1 cellular context compared by ENCODE assay signal in the genomic region with DNA sequence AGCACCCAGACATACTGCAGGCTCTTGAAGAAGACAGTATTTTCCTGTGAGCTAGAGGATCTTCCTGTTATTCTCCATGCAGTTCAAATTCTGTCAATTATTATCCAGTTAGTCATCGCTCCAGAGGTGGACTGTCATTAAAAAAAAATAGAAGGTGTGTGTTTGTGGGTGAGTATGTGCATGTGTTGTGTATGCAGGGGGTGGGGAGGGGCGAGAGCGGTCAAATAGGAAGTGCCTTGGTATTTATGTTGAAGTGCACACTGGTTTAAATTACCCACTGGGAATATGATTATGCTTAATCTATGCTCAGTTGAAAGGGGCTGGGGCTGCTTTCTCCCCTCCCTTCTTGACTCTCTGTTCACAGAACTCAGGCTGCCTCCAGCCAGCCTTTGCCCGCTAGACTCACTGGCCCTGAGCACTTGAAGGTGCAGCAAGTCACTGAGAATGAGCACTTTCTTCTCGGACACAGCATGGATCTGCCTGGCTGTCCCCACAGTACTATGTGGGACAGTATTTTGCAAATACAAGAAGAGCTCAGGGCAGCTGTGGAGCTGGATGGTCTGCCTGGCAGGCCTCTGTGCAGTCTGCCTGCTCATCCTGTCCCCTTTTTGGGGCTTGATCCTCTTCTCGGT.
A peak's percentile ranks its signal among the peaks of the same experiment; 100 is the strongest.
TF ChIP-seq lines count a peak whose summit lies in the region.

A gene with protein sequence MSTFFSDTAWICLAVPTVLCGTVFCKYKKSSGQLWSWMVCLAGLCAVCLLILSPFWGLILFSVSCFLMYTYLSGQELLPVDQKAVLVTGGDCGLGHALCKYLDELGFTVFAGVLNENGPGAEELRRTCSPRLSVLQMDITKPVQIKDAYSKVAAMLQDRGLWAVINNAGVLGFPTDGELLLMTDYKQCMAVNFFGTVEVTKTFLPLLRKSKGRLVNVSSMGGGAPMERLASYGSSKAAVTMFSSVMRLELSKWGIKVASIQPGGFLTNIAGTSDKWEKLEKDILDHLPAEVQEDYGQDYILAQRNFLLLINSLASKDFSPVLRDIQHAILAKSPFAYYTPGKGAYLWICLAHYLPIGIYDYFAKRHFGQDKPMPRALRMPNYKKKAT (plus strand): TSS at position 273 of the 632 bp plus-strand sequence. CDS start 172 bp downstream, at position 445.

TF ChIP-seq in HepG2, 621 proteins besides CTCF, POLR2A, EP300 and RAD21 (continued from another document and continues in another):
- TF ChIP-seq, protein P1, sequence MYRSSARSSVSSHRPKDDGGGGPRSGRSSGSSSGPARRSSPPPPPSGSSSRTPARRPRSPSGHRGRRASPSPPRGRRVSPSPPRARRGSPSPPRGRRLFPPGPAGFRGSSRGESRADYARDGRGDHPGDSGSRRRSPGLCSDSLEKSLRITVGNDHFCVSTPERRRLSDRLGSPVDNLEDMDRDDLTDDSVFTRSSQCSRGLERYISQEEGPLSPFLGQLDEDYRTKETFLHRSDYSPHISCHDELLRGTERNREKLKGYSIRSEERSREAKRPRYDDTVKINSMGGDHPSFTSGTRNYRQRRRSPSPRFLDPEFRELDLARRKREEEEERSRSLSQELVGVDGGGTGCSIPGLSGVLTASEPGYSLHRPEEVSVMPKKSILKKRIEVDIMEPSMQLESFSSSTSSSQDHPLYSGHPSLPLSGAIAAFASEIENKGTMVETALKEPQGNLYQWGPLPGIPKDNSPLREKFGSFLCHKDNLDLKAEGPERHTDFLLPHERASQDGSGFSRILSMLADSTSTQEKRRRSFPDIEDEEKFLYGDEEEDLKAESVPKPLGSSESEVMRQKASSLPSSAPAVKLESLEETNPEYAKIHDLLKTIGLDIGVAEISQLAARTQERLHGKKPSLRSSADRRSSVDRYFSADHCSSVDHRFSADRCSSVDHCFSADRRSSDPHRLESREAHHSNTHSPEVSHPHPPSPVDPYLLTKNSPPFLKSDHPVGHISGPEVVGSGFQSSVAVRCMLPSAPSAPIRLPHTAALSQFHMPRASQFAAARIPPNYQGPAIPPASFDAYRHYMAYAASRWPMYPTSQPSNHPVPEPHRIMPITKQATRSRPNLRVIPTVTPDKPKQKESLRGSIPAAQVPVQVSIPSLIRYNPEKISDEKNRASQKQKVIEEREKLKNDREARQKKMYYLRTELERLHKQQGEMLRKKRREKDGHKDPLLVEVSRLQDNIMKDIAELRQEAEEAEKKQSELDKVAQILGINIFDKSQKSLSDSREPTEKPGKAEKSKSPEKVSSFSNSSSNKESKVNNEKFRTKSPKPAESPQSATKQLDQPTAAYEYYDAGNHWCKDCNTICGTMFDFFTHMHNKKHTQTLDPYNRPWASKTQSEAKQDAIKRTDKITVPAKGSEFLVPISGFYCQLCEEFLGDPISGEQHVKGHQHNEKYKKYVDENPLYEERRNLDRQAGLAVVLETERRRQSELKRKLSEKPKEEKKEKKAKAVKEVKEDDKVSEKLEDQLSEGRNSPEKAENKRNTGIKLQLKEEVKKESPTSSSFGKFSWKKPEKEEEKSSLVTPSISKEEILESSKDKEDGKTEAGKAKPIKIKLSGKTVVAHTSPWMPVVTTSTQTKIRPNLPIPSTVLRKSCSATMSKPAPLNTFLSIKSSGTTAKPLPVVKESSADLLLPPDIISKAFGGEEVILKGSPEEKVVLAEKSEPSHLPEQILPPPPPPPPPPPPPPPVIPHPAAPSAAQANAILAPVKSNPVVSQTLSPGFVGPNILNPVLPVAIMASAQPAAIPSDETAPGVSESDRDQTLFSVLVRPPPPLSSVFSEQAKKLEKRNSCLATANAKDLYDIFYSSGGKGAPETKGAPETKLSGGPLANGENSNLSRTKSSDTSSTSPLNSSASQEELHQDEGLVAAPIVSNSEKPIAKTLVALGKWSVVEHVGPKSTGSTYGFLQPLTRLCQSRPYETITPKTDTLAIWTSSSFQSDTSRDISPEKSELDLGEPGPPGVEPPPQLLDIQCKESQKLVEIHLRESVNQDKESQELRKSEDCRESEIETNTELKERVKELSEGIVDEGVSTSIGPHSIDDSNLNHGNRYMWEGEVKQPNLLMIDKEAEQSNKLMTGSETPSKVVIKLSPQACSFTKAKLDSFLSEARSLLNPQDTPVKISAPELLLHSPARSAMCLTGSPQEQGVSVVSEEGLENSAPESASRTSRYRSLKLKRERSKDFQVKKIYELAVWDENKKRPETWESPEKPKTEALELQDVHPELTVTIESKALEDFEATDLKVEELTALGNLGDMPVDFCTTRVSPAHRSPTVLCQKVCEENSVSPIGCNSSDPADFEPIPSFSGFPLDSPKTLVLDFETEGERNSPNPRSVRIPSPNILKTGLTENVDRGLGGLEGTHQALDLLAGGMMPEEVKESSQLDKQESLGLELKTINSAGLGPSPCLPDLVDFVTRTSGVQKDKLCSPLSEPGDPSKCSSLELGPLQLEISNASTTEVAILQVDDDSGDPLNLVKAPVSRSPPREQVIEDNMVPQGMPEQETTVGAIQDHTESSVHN (CRISPR knock-in tag; IDR thresholded peaks at IDR 0.05), result no peak
- TF ChIP-seq SMAD9 (CRISPR knock-in tag; IDR thresholded peaks at IDR 0.05) (no peak), ZFP82 (CRISPR knock-in tag; IDR thresholded peaks at IDR 0.05; ENCODE audit: borderline replicate concordance) (no peak), FOXA1 (IDR thresholded peaks at IDR 0.05) (no peak), FOXA1 (CRISPR knock-in tag; IDR thresholded peaks at IDR 0.05) (no peak), NONO (IDR thresholded peaks at IDR 0.05) (no peak), NONO (CRISPR knock-in tag; conservative IDR thresholded peaks at IDR 0.05) (no peak), SAFB2 (CRISPR knock-in tag; IDR thresholded peaks at IDR 0.05; ENCODE audit: borderline replicate concordance, low read depth) (no peak), HHEX (CRISPR knock-in tag; IDR thresholded peaks at IDR 0.05) (no peak), ZFYVE20 (CRISPR knock-in tag; IDR thresholded peaks at IDR 0.05; ENCODE audit: borderline replicate concordance, low read depth) (no peak), ELF4 (CRISPR knock-in tag; IDR thresholded peaks at IDR 0.05; ENCODE audit: borderline replicate concordance) (peak; percentile 71; the same call in 1 of the 2 replicates), U2AF1 (optimal IDR thresholded peaks at IDR 0.05; ENCODE audit: low read depth, low read length) (no peak), NCOR1 (IDR thresholded peaks at IDR 0.05; ENCODE audit: borderline replicate concordance, low read length) (no peak; the same call in 1 of the 2 replicates), CC2D1A (CRISPR knock-in tag; IDR thresholded peaks at IDR 0.05) (no peak), NFKBIZ (CRISPR knock-in tag; IDR thresholded peaks at IDR 0.05) (no peak), ZNF629 (CRISPR knock-in tag; conservative IDR thresholded peaks at IDR 0.05) (0 out of 2 replicates have a peak, but pooled peaks have one; percentile 38), ZNF737 (CRISPR knock-in tag; IDR thresholded peaks at IDR 0.05; ENCODE audit: borderline replicate concordance) (no peak), ATF1 (CRISPR knock-in tag; IDR thresholded peaks at IDR 0.05) (peak; percentile 52; the same call in 1 of the 2 replicates), SIN3A (IDR thresholded peaks at IDR 0.05; ENCODE audit: borderline replicate concordance, low read depth, low read length) (peak; percentile 95), GABPA (IDR thresholded peaks at IDR 0.05; ENCODE audit: low read depth, low read length) (no peak), GABPA (CRISPR knock-in tag; IDR thresholded peaks at IDR 0.05; ENCODE audit: low read depth) (peak; percentile 55; the same call in 1 of the 2 replicates), GFI1 (CRISPR knock-in tag; IDR thresholded peaks at IDR 0.05; ENCODE audit: borderline replicate concordance) (no peak), ZKSCAN5 (CRISPR knock-in tag; IDR thresholded peaks at IDR 0.05) (no peak)
- TF ChIP-seq, protein P2, sequence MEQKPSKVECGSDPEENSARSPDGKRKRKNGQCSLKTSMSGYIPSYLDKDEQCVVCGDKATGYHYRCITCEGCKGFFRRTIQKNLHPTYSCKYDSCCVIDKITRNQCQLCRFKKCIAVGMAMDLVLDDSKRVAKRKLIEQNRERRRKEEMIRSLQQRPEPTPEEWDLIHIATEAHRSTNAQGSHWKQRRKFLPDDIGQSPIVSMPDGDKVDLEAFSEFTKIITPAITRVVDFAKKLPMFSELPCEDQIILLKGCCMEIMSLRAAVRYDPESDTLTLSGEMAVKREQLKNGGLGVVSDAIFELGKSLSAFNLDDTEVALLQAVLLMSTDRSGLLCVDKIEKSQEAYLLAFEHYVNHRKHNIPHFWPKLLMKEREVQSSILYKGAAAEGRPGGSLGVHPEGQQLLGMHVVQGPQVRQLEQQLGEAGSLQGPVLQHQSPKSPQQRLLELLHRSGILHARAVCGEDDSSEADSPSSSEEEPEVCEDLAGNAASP (CRISPR knock-in tag; IDR thresholded peaks at IDR 0.05; ENCODE audit: borderline replicate concordance), result no peak
- TF ChIP-seq, protein P3, sequence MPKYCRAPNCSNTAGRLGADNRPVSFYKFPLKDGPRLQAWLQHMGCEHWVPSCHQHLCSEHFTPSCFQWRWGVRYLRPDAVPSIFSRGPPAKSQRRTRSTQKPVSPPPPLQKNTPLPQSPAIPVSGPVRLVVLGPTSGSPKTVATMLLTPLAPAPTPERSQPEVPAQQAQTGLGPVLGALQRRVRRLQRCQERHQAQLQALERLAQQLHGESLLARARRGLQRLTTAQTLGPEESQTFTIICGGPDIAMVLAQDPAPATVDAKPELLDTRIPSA (CRISPR knock-in tag; IDR thresholded peaks at IDR 0.05; ENCODE audit: borderline replicate concordance), result no peak
- TF ChIP-seq, protein P4, sequence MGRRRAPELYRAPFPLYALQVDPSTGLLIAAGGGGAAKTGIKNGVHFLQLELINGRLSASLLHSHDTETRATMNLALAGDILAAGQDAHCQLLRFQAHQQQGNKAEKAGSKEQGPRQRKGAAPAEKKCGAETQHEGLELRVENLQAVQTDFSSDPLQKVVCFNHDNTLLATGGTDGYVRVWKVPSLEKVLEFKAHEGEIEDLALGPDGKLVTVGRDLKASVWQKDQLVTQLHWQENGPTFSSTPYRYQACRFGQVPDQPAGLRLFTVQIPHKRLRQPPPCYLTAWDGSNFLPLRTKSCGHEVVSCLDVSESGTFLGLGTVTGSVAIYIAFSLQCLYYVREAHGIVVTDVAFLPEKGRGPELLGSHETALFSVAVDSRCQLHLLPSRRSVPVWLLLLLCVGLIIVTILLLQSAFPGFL (CRISPR knock-in tag; IDR thresholded peaks at IDR 0.05), result no peak
- TF ChIP-seq, protein P5, sequence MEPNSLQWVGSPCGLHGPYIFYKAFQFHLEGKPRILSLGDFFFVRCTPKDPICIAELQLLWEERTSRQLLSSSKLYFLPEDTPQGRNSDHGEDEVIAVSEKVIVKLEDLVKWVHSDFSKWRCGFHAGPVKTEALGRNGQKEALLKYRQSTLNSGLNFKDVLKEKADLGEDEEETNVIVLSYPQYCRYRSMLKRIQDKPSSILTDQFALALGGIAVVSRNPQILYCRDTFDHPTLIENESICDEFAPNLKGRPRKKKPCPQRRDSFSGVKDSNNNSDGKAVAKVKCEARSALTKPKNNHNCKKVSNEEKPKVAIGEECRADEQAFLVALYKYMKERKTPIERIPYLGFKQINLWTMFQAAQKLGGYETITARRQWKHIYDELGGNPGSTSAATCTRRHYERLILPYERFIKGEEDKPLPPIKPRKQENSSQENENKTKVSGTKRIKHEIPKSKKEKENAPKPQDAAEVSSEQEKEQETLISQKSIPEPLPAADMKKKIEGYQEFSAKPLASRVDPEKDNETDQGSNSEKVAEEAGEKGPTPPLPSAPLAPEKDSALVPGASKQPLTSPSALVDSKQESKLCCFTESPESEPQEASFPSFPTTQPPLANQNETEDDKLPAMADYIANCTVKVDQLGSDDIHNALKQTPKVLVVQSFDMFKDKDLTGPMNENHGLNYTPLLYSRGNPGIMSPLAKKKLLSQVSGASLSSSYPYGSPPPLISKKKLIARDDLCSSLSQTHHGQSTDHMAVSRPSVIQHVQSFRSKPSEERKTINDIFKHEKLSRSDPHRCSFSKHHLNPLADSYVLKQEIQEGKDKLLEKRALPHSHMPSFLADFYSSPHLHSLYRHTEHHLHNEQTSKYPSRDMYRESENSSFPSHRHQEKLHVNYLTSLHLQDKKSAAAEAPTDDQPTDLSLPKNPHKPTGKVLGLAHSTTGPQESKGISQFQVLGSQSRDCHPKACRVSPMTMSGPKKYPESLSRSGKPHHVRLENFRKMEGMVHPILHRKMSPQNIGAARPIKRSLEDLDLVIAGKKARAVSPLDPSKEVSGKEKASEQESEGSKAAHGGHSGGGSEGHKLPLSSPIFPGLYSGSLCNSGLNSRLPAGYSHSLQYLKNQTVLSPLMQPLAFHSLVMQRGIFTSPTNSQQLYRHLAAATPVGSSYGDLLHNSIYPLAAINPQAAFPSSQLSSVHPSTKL (CRISPR knock-in tag; IDR thresholded peaks at IDR 0.05), result peak; percentile 70
- TF ChIP-seq, protein P6, sequence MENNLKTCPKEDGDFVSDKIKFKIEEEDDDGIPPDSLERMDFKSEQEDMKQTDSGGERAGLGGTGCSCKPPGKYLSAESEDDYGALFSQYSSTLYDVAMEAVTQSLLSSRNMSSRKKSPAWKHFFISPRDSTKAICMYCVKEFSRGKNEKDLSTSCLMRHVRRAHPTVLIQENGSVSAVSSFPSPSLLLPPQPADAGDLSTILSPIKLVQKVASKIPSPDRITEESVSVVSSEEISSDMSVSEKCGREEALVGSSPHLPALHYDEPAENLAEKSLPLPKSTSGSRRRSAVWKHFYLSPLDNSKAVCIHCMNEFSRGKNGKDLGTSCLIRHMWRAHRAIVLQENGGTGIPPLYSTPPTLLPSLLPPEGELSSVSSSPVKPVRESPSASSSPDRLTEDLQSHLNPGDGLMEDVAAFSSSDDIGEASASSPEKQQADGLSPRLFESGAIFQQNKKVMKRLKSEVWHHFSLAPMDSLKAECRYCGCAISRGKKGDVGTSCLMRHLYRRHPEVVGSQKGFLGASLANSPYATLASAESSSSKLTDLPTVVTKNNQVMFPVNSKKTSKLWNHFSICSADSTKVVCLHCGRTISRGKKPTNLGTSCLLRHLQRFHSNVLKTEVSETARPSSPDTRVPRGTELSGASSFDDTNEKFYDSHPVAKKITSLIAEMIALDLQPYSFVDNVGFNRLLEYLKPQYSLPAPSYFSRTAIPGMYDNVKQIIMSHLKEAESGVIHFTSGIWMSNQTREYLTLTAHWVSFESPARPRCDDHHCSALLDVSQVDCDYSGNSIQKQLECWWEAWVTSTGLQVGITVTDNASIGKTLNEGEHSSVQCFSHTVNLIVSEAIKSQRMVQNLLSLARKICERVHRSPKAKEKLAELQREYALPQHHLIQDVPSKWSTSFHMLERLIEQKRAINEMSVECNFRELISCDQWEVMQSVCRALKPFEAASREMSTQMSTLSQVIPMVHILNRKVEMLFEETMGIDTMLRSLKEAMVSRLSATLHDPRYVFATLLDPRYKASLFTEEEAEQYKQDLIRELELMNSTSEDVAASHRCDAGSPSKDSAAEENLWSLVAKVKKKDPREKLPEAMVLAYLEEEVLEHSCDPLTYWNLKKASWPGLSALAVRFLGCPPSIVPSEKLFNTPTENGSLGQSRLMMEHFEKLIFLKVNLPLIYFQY (CRISPR knock-in tag; IDR thresholded peaks at IDR 0.05; ENCODE audit: borderline replicate concordance), result no peak
- TF ChIP-seq, protein P7, sequence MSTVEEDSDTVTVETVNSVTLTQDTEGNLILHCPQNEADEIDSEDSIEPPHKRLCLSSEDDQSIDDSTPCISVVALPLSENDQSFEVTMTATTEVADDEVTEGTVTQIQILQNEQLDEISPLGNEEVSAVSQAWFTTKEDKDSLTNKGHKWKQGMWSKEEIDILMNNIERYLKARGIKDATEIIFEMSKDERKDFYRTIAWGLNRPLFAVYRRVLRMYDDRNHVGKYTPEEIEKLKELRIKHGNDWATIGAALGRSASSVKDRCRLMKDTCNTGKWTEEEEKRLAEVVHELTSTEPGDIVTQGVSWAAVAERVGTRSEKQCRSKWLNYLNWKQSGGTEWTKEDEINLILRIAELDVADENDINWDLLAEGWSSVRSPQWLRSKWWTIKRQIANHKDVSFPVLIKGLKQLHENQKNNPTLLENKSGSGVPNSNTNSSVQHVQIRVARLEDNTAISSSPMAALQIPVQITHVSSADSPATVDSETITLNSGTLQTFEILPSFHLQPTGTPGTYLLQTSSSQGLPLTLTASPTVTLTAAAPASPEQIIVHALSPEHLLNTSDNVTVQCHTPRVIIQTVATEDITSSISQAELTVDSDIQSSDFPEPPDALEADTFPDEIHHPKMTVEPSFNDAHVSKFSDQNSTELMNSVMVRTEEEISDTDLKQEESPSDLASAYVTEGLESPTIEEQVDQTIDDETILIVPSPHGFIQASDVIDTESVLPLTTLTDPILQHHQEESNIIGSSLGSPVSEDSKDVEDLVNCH (CRISPR knock-in tag; IDR thresholded peaks at IDR 0.05), result no peak
